9 cellular contexts compared by ENCODE assay signal in genomic region chr12:28497889-28498411, GRCh38.
DNase-seq lines count a peak whose midpoint lies in the region; ATAC-seq, FAIRE-seq and TF ChIP-seq lines count a peak whose summit lies in the region.
"Had no signal": no experiment of that assay in that cellular context is flagged by ENCODE, and none has a peak within 500 bp of the region (broad histone marks: within the 10 kb centered on the region; RNA-seq: fewer than 3 reads in every experiment).

No MANE protein-coding gene starts in this region.

- peak; percentile 58 for DNase-seq in GM12865 (ENCODE audit: low read depth)
- peak; percentile 59 for DNase-seq in fibroblast of peridontal ligament (ENCODE audit: extremely low read depth)
- DNase-seq in NK-92 treated with Interleukin-12 subunit alpha and Interleukin-12 subunit beta, amount 100 ng/mL, for 24 hours (lab: John Stamatoyannopoulos, UW): no peak
- DNase-seq in RCC 7860 (ENCODE audit: low spot score): no peak
- DNase-seq in hypothalamus (lab: John Stamatoyannopoulos, UW): no peak
- no peak for DNase-seq in SJCRH30
- DNase-seq: posterior cingulate gyrus had no signal

- H3K27ac ChIP-seq in SJCRH30: no peak overlapping the region

- peaks cover 4% of the 10 kb centered on the region; the same call in 1 of the 2 replicates for H3K9me3 ChIP-seq in SJCRH30 (replicated peaks)

- peaks cover 6% of the 10 kb centered on the region; the same call in 1 of the 2 replicates for H3K36me3 ChIP-seq in SJCRH30

- H3K4me3 ChIP-seq in GM12865 (ENCODE audit: low read depth, low read length) (no peak overlapping the region), SJCRH30 (no peak overlapping the region)

- no peak for FAIRE-seq in RCC 7860 (lab: Jason Lieb, UNC)

- no peaks in the 10 kb centered on the region for H3K4me1 ChIP-seq in SJCRH30

- no peak for TF ChIP-seq CTCF in GM12865 (IDR thresholded peaks at IDR 0.05; ENCODE audit: insufficient read depth, low read depth, low read length, missing control alignments)

- H3K27me3 ChIP-seq in SJCRH30: no peaks in the 10 kb centered on the region

- ATAC-seq in GM21447 (IDR thresholded peaks at IDR 0.05; ENCODE audit: unreplicated experiment) (peak; percentile 94), HG03565 (IDR thresholded peaks at IDR 0.05; ENCODE audit: unreplicated experiment) (peak; percentile 98)

Comparison
In these comparisons a context has a peak if more than half of its experiments do, and no peak if none do; other contexts are left out.
1. DNase-seq: peak in GM12865 (single experiment) and fibroblast of peridontal ligament (single experiment); none in NK-92 treated with Interleukin-12 subunit alpha and Interleukin-12 subunit beta, amount 100 ng/mL, for 24 hours (single experiment), RCC 7860 (single experiment), hypothalamus (0 of 51) and SJCRH30 (0 of 2).